Comparison of ENCODE assay signal across 16 cellular contexts in genomic region chr1:150080784-150081183, GRCh38. TPM values are rescaled to one million over a fixed set of nuclear protein-coding genes. Genes with fewer than 3 reads are reported as not detected.
DNase-seq lines count a peak whose midpoint lies in the region; ATAC-seq and TF ChIP-seq lines count a peak whose summit lies in the region.
"Had no signal": no experiment of that assay in that cellular context is flagged by ENCODE, and none has a peak within 500 bp of the region (broad histone marks: within the 10 kb centered on the region; RNA-seq: fewer than 3 reads in every experiment).

No MANE protein-coding gene starts in this region.

- no peak overlapping the region for H3K9ac ChIP-seq in BLaER1

- H3K27me3 ChIP-seq in BLaER1 (no peaks in the 10 kb centered on the region), right atrium auricular region (no peaks in the 10 kb centered on the region)
- H3K27me3 ChIP-seq: SJCRH30 had no signal

- H3K9me3 ChIP-seq in BLaER1 = no peaks in the 10 kb centered on the region
- no peaks in the 10 kb centered on the region for H3K9me3 ChIP-seq in right atrium auricular region
- H3K9me3 ChIP-seq: SJCRH30 had no signal

- peak overlapping the region; percentile 67 for H3K27ac Mint-ChIP-seq in activated B cell treated with CpG ODN at 0.5 μM for 24 hours
- H3K27ac Mint-ChIP-seq in activated T-cell treated with anti-CD3 and anti-CD28 coated beads, Interleukin-2, amount 50 U/mL, for 24 hours = no peak overlapping the region
- no peak overlapping the region for H3K27ac Mint-ChIP-seq in type B pancreatic cell

- H3K4me2 ChIP-seq in BLaER1 = peak overlapping the region; percentile 67

- H3K4me1 Mint-ChIP-seq in activated B cell treated with CpG ODN at 0.5 μM for 24 hours (peaks cover 32% of the 10 kb centered on the region), type B pancreatic cell (ENCODE audit: unreplicated experiment) (no peaks in the 10 kb centered on the region)
- peaks cover 6% of the 10 kb centered on the region for H3K4me1 Mint-ChIP-seq in activated T-cell treated with anti-CD3 and anti-CD28 coated beads, Interleukin-2, amount 50 U/mL, for 24 hours (ENCODE audit: low read depth)

- DNase-seq in Kasumi-1 (lab: John Stamatoyannopoulos, UW) (peak; percentile 5 to 11), activated B cell treated with CpG ODN at 0.5 μM for 24 hours (no peak), right atrium auricular region (ENCODE audit: low spot score) (no peak), NCI-H748 (lab: John Stamatoyannopoulos, UW; ENCODE audit: unreplicated experiment) (no peak), type B pancreatic cell (ENCODE audit: extremely low spot score, unreplicated experiment) (no peak)
- no peak for DNase-seq in activated T-cell treated with anti-CD3 and anti-CD28 coated beads, Interleukin-2, amount 50 U/mL, for 24 hours
- DNase-seq: CD8-positive, alpha-beta memory T cell; DMS53; IMR-90; NCI-H1105 treated with DMSO at 0.1 percent for 48 hours; NCI-H1694; NCI-H748 treated with DMSO at 0.1 percent for 48 hours; RPMI8226; SJCRH30 had no signal

- TF ChIP-seq CTCF in activated B cell treated with CpG ODN at 0.5 μM for 24 hours (IDR thresholded peaks at IDR 0.05) (no peak), right atrium auricular region (IDR thresholded peaks at IDR 0.05) (no peak), type B pancreatic cell (conservative IDR thresholded peaks at IDR 0.05) (no peak)

- POLR2A ChIA-PET in activated B cell treated with CpG ODN at 0.5 μM for 24 hours (lab: Charles Lee) = interaction anchor here (2.1 to 2.7 kb wide), 2 partner anchors 69 to 78 kb away, joined by 8 to 9 read pairs; partner anchors contain the start of gene PLEKHO1

- CTCF ChIA-PET in activated B cell treated with CpG ODN at 0.5 μM for 24 hours (lab: Charles Lee) = interaction anchor here (1.2 to 1.9 kb wide), 2 partner anchors 88 to 107 kb away, joined by 4 to 8 read pairs; no protein-coding TSS in a partner anchor

- H3K27ac ChIP-seq in BLaER1 (peak overlapping the region; percentile 24; the same call in 1 of the 2 replicates), right atrium auricular region (peak overlapping the region; percentile 10 to 52)
- H3K27ac ChIP-seq: HL-60, SJCRH30 had no signal

- peaks cover 49% of the 10 kb centered on the region for H3K4me1 ChIP-seq in BLaER1
- no peaks in the 10 kb centered on the region for H3K4me1 ChIP-seq in right atrium auricular region
- H3K4me1 ChIP-seq: SJCRH30 had no signal

- H3K27me3 Mint-ChIP-seq in activated B cell treated with CpG ODN at 0.5 μM for 24 hours (no peaks in the 10 kb centered on the region), type B pancreatic cell (no peaks in the 10 kb centered on the region)
- no peaks in the 10 kb centered on the region for H3K27me3 Mint-ChIP-seq in activated T-cell treated with anti-CD3 and anti-CD28 coated beads, Interleukin-2, amount 50 U/mL, for 24 hours
- H3K27me3 Mint-ChIP-seq: CD8-positive, alpha-beta memory T cell had no signal

- H3K4me3 ChIP-seq in BLaER1 (no peak overlapping the region; the same call in 1 of the 2 replicates), right atrium auricular region (no peak overlapping the region)
- H3K4me3 ChIP-seq: SJCRH30 had no signal

- intact Hi-C loops in activated B cell treated with CpG ODN at 0.5 μM for 24 hours (cut with micrococcal nuclease) = no loop called here

- peaks cover 62% of the 10 kb centered on the region for H3K36me3 Mint-ChIP-seq in activated B cell treated with CpG ODN at 0.5 μM for 24 hours (ENCODE audit: low read depth)
- H3K36me3 Mint-ChIP-seq in activated T-cell treated with anti-CD3 and anti-CD28 coated beads, Interleukin-2, amount 50 U/mL, for 24 hours (ENCODE audit: low read depth) = peaks cover 81% of the 10 kb centered on the region
- H3K36me3 Mint-ChIP-seq in type B pancreatic cell = peaks cover 13% of the 10 kb centered on the region

- H3K9me3 Mint-ChIP-seq in activated B cell treated with CpG ODN at 0.5 μM for 24 hours = no peaks in the 10 kb centered on the region
- H3K9me3 Mint-ChIP-seq in activated T-cell treated with anti-CD3 and anti-CD28 coated beads, Interleukin-2, amount 50 U/mL, for 24 hours = no peaks in the 10 kb centered on the region
- H3K9me3 Mint-ChIP-seq in type B pancreatic cell = no peaks in the 10 kb centered on the region
- H3K9me3 Mint-ChIP-seq: CD8-positive, alpha-beta memory T cell had no signal

- H3K4me3 Mint-ChIP-seq in activated B cell treated with CpG ODN at 0.5 μM for 24 hours = peak overlapping the region; percentile 53
- H3K4me3 Mint-ChIP-seq in activated T-cell treated with anti-CD3 and anti-CD28 coated beads, Interleukin-2, amount 50 U/mL, for 24 hours = no peak overlapping the region
- no peak overlapping the region for H3K4me3 Mint-ChIP-seq in type B pancreatic cell
- H3K4me3 Mint-ChIP-seq: CD8-positive, alpha-beta memory T cell had no signal

- no peaks in the 10 kb centered on the region for H4K20me1 ChIP-seq in BLaER1

- ATAC-seq in activated B cell treated with CpG ODN at 0.5 μM for 24 hours (ENCODE audit: low read depth) = peak; percentile 28

- peaks cover 53% of the 10 kb centered on the region for H3K36me3 ChIP-seq in BLaER1
- peaks cover 30% of the 10 kb centered on the region for H3K36me3 ChIP-seq in right atrium auricular region

RNA-seq across cellular contexts. Expression of gene VPS45, which starts 13.2 kb away (rescaled TPM):
- 39.0 and 46.0 TPM in 2 replicates for total RNA-seq in activated B cell treated with CpG ODN at 0.5 μM for 24 hours
- total RNA-seq in right atrium auricular region = 10 to 100 TPM; 34.9 to 38.8 TPM
- 25.9 and 41.5 TPM in 2 replicates for total RNA-seq in type B pancreatic cell (ENCODE audit: low replicate concordance)

Comparison
In these comparisons a context has a peak if more than half of its experiments do, and no peak if none do; other contexts are left out.
1. DNase-seq: peak in Kasumi-1 (2 of 2); none in activated B cell treated with CpG ODN at 0.5 μM for 24 hours (single experiment), right atrium auricular region (single experiment), NCI-H748 (single experiment), activated T-cell treated with anti-CD3 and anti-CD28 coated beads, Interleukin-2, amount 50 U/mL, for 24 hours (single experiment) and type B pancreatic cell (single experiment).